ENCODE assay signal across 23 cellular contexts in the genomic region with DNA sequence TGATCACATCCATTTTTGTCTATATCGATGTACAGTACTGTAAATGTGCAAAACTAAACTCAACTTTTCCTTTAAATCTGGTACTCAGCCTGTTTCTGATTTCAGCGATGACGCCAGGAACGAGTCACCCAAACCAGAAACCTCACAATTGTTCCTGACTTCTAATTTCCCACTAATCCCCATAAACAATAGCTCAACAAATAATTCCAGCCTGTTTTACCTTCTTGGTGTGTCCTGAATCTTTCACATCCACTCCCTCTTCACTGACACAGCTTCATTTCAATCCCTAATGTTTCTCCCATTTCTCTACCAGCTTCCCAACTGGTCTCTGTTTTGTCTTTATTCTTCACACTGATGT.
"Had no signal": no experiment of that assay in that cellular context is flagged by ENCODE, and none has a peak within 500 bp of the region (broad histone marks: within the 10 kb centered on the region; RNA-seq: fewer than 3 reads in every experiment).

No MANE protein-coding gene starts in this region.

- H3K27me3 ChIP-seq: esophagus muscularis mucosa, heart left ventricle, neural progenitor cell, ovary, right atrium auricular region, sigmoid colon, suprapubic skin, thyroid gland, upper lobe of left lung, vagina had no signal

- H3K4me2 ChIP-seq: neural progenitor cell had no signal

- H3K27ac ChIP-seq: coronary artery, esophagus muscularis mucosa, heart left ventricle, neural progenitor cell, ovary, right atrium auricular region, thyroid gland, upper lobe of left lung, vagina had no signal

- FAIRE-seq: endothelial cell of umbilical vein, frontal cortex had no signal

- H3K4me3 Mint-ChIP-seq: endodermal cell; naive thymus-derived CD4-positive, alpha-beta T cell; neural progenitor cell had no signal

- H3K9me3 Mint-ChIP-seq: endodermal cell, neural progenitor cell had no signal

- ATAC-seq: heart left ventricle; naive thymus-derived CD4-positive, alpha-beta T cell had no signal

- H3K4me3 ChIP-seq: coronary artery, esophagus muscularis mucosa, heart left ventricle, neural progenitor cell, ovary, right atrium auricular region, sigmoid colon, skin epidermis, suprapubic skin, thyroid gland, upper lobe of left lung, vagina had no signal

- H3K27ac Mint-ChIP-seq: endodermal cell; naive thymus-derived CD4-positive, alpha-beta T cell; neural progenitor cell had no signal

- H3K9me3 ChIP-seq: esophagus muscularis mucosa, heart left ventricle, ovary, right atrium auricular region, sigmoid colon, suprapubic skin, thyroid gland, upper lobe of left lung, vagina had no signal

- H3K36me3 Mint-ChIP-seq: naive thymus-derived CD4-positive, alpha-beta T cell; neural progenitor cell had no signal

- H3K36me3 ChIP-seq: esophagus muscularis mucosa, heart left ventricle, neural progenitor cell, ovary, right atrium auricular region, sigmoid colon, suprapubic skin, thyroid gland, upper lobe of left lung, vagina had no signal

- H3K9ac ChIP-seq: neural progenitor cell had no signal

- H3K4me1 ChIP-seq: esophagus muscularis mucosa, heart left ventricle, neural progenitor cell, right atrium auricular region, thyroid gland, upper lobe of left lung, vagina had no signal

- DNase-seq: effector CD4-positive, alpha-beta T cell; endodermal cell; heart left ventricle; hippocampal formation; kidney glomerular epithelial cell; naive thymus-derived CD4-positive, alpha-beta T cell; nucleus accumbens; ovary; sigmoid colon; stimulated activated CD4-positive, alpha-beta T cell treated with anti-CD3 and anti-CD28 coated beads, Interleukin-2, amount 100 ng/mL, for 24 hours; stimulated activated CD4-positive, alpha-beta T cell treated with anti-CD3 and anti-CD28 coated beads, Interleukin-4, amount 100 ng/mL, for 4 hours; stimulated activated naive CD4-positive, alpha-beta T cell; thyroid gland; upper lobe of left lung had no signal

- H3K4me1 Mint-ChIP-seq: endodermal cell had no signal
